1 cellular context compared by ENCODE assay signal in genomic region chr1:233615571-233615970, GRCh38.
A peak's percentile ranks its signal among the peaks of the same experiment; 100 is the strongest.
TF ChIP-seq lines count a peak whose summit lies in the region.

No MANE protein-coding gene starts in this region.

TF ChIP-seq in GM12878, 131 proteins besides CTCF, POLR2A, EP300 and RAD21:
- peak; percentile 3 for TF ChIP-seq SMAD1 (IDR thresholded peaks at IDR 0.05; ENCODE audit: low read depth, partially characterized antibody)
- TF ChIP-seq SMC3 (IDR thresholded peaks at IDR 0.05; ENCODE audit: borderline replicate concordance, low read length) = no peak
